In the genomic region with DNA sequence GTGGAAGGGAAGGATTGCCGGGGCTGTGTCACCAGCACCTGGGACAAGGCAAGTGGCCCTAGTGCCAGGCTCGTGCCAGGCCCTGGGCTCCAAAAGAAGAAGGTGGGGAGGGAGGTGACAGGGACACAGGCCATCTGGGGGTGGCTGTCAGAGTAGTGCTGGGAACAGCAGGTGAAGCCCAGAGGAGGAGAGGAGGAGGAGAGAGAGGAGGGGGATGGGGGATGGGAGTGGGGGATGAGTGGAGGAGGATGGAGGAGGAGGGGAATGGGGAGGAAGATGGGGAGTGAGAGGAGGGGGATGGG, we compare ENCODE assay signal across 8 cellular contexts. TPM values are rescaled to one million over a fixed set of nuclear protein-coding genes. Genes with fewer than 3 reads are reported as not detected.
DNase-seq lines count a peak whose midpoint lies in the region; ATAC-seq, FAIRE-seq and TF ChIP-seq lines count a peak whose summit lies in the region.

No MANE protein-coding gene starts in this region.

- no peaks in the 10 kb centered on the region for H3K79me2 ChIP-seq in HepG2 (ENCODE audit: insufficient read depth, low read length)

- H3K4me1 ChIP-seq in HepG2 (ENCODE audit: insufficient read depth, low read length) (peaks cover 56% of the 10 kb centered on the region), thoracic aorta (ENCODE audit: control insufficient read depth in 1 of 2, low read depth in 2 of 2) (peaks cover 52 to 86% of the 10 kb centered on the region in 2 donors)

- H3K9me3 ChIP-seq in HepG2 (ENCODE audit: low read length) (no peaks in the 10 kb centered on the region), thoracic aorta (no peaks in the 10 kb centered on the region)

- TF ChIP-seq RAD21 in HepG2 (CRISPR knock-in tag; IDR thresholded peaks at IDR 0.05) = no peak

- H3K9ac ChIP-seq in HepG2 (ENCODE audit: insufficient read depth, low read depth, low read length) = peak overlapping the region; percentile 78

- H3K36me3 ChIP-seq in HepG2 (replicated peaks in 1 of 2; ENCODE audit: control insufficient read depth in 1 of 2, insufficient read depth in 2 of 2, low read length in 2 of 2) (peaks cover 1 to 7% of the 10 kb centered on the region in 2 experiments; a peak in 2 of 5 replicates), thoracic aorta (no peaks in the 10 kb centered on the region)

- peak overlapping the region; percentile 88 for H3K4me3 Mint-ChIP-seq in activated naive CD8-positive, alpha-beta T cell treated with anti-CD3 and anti-CD28 coated beads for 36 hours

- TF ChIP-seq EP300 in HepG2 (IDR thresholded peaks at IDR 0.05; ENCODE audit: low read depth in 2 of 2, low read length in 2 of 2) = no peak
- no peak for TF ChIP-seq EP300 in HepG2 (CRISPR knock-in tag; IDR thresholded peaks at IDR 0.05; ENCODE audit: borderline replicate concordance)

- CTCF ChIA-PET in HepG2 (lab: Yijun Ruan, JAX; ENCODE audit: low intra/inter-chr PET ratio, low total read pairs) = interaction anchor here (0.9 to 1.0 kb wide), 2 partner anchors 19 to 24 kb away, joined by 3 read pairs; a partner anchor contains a TSS

- peak; percentile 27 for DNase-seq in stimulated activated CD4-positive, alpha-beta T cell treated with anti-CD3 and anti-CD28 coated beads, Interleukin-12 subunit alpha, Interleukin-12 subunit beta, amount 100 ng/mL, for 4 hours
- no peak for DNase-seq in stimulated activated CD4-positive, alpha-beta T cell treated with anti-CD3 and anti-CD28 coated beads, Interleukin-2, amount 100 ng/mL, for 48 hours
- no peak for DNase-seq in activated naive CD8-positive, alpha-beta T cell treated with anti-CD3 and anti-CD28 coated beads for 36 hours
- DNase-seq in HepG2 (ENCODE audit: low spot score) (no peak), thoracic aorta (ENCODE audit: low spot score) (no peak), iPS-NIHi7 (ENCODE audit: extremely low spot score) (no peak)
- DNase-seq in stimulated activated naive CD4-positive, alpha-beta T cell treated with Interleukin-2 at 50 U/mL for 16 hours (lab: John Stamatoyannopoulos, UW) = no peak

- no peaks in the 10 kb centered on the region for H3K27me3 ChIP-seq in HepG2 (ENCODE audit: control insufficient read depth in 1 of 2, insufficient read depth in 2 of 2, low read length in 2 of 2)
- H3K27me3 ChIP-seq in thoracic aorta (replicated peaks; ENCODE audit: insufficient read depth) = no peaks in the 10 kb centered on the region

- H3K4me3 ChIP-seq in HepG2 (replicated peaks in 1 of 3; ENCODE audit: insufficient read depth in 1 of 3, low read depth in 2 of 3, low read length in 3 of 3) (peak overlapping the region; percentile 60 to 77 (median 61)), thoracic aorta (peak overlapping the region; percentile 68)

- H3K27ac ChIP-seq in HepG2 (ENCODE audit: extremely low read length, insufficient read depth, low read length) = peak overlapping the region; percentile 86
- H3K27ac ChIP-seq in thoracic aorta = peak overlapping the region; percentile 86 to 99

- TF ChIP-seq CTCF in HepG2 (CRISPR knock-in tag; IDR thresholded peaks at IDR 0.05) (no peak), thoracic aorta (IDR thresholded peaks at IDR 0.05) (no peak)

- intact Hi-C loops in HepG2 (cut with micrococcal nuclease; ENCODE audit: unreplicated experiment) = loop anchor here (1.0 kb wide), 1 partner anchor 14 kb away; no protein-coding TSS in a partner anchor

- H3K36me3 Mint-ChIP-seq in activated naive CD8-positive, alpha-beta T cell treated with anti-CD3 and anti-CD28 coated beads for 36 hours = peaks cover 35% of the 10 kb centered on the region

- POLR2A ChIA-PET in HepG2 (lab: Yijun Ruan, JAX) = interaction anchor here (0.6 to 7.2 kb wide), 17 partner anchors 12 to 445 kb away, joined by 3 to 251 read pairs (median 8); a partner anchor contains a TSS

- H4K20me1 ChIP-seq in HepG2 (ENCODE audit: insufficient read depth, low read length) = no peaks in the 10 kb centered on the region

- no peak overlapping the region for H2AFZ ChIP-seq in HepG2 (ENCODE audit: low read length)

- no peaks in the 10 kb centered on the region for H3K27me3 Mint-ChIP-seq in activated naive CD8-positive, alpha-beta T cell treated with anti-CD3 and anti-CD28 coated beads for 36 hours

- H3K9me3 Mint-ChIP-seq in activated naive CD8-positive, alpha-beta T cell treated with anti-CD3 and anti-CD28 coated beads for 36 hours = no peaks in the 10 kb centered on the region

- in situ Hi-C loops in HepG2 (cut with HindIII; ENCODE audit: extremely low pct_ligation_motif_present, low pct_unique_long_range_greater_than_20kb) = no loop called here

- peak overlapping the region; percentile 96 for H3K27ac Mint-ChIP-seq in activated naive CD8-positive, alpha-beta T cell treated with anti-CD3 and anti-CD28 coated beads for 36 hours

- WGBS in HepG2 (ENCODE audit: low lambda C conversion rate) = 0% methylated on average over 2 of the region's 2 CpGs

- no peak for TF ChIP-seq POLR2A in HepG2 (IDR thresholded peaks at IDR 0.05; ENCODE audit: insufficient read depth in 1 of 2, low read depth in 2 of 2, low read length in 2 of 2)

- BruUV-seq in HepG2 (replicated peaks; lab: Mats Ljungman, UMichigan) = no TSS peak

- FAIRE-seq in HepG2 (lab: Jason Lieb, UNC) = no peak

- peak overlapping the region; percentile 97 for H3K4me2 ChIP-seq in HepG2 (ENCODE audit: low read depth, low read length)

- ATAC-seq in HepG2 = peak; percentile 35
- ATAC-seq in thoracic aorta (ENCODE audit: insufficient number of reproducible peaks, low FRiP score, low read depth) = no peak
- no peak for ATAC-seq in HG03135 (IDR thresholded peaks at IDR 0.05; ENCODE audit: unreplicated experiment)

- peaks cover 50% of the 10 kb centered on the region for H3K4me1 Mint-ChIP-seq in activated naive CD8-positive, alpha-beta T cell treated with anti-CD3 and anti-CD28 coated beads for 36 hours

RNA-seq across cellular contexts. Expression of a gene that starts 18.7 kb away (rescaled TPM):
- total RNA-seq in activated naive CD8-positive, alpha-beta T cell treated with anti-CD3 and anti-CD28 coated beads for 36 hours = 100 to 1,000 TPM; 419 to 435 TPM
- total RNA-seq in HepG2 (2016; rRNA removed; fragmentation: Illumina TruSeq; extraction: Trizol) = 166 and 188 TPM in 2 replicates
- 129 and 159 TPM in 2 replicates for total RNA-seq in HepG2 (2016; cell fraction: cytosol; rRNA removed; fragmentation: Illumina TruSeq; extraction: Trizol; ENCODE audit: low read depth)
- total RNA-seq in HepG2 (2016; cell fraction: insoluble cytoplasmic fraction; rRNA removed; fragmentation: Illumina TruSeq; extraction: Trizol) = 185 and 208 TPM in 2 replicates
- 248 and 299 TPM in 2 replicates for total RNA-seq in HepG2 (2016; cell fraction: membrane; rRNA removed; fragmentation: Illumina TruSeq; extraction: Trizol)
- total RNA-seq in HepG2 (2016; cell fraction: nucleus; rRNA removed; fragmentation: Illumina TruSeq; extraction: Trizol) = 62.8 and 69.8 TPM in 2 replicates
- 65.8 and 66.8 TPM in 2 replicates for polyA plus RNA-seq in HepG2 (2011; rRNA removed)
- 97.1 and 133 TPM in 2 replicates for polyA plus RNA-seq in HepG2 (2011; cell fraction: cytosol; rRNA removed)
- polyA plus RNA-seq in HepG2 (2011; cell fraction: nucleus; rRNA removed) = 51.8 and 54.0 TPM in 2 replicates
- 62.7 and 78.9 TPM in 2 replicates for polyA plus RNA-seq in HepG2 (2012)
- 166 and 238 TPM in 2 replicates for polyA plus RNA-seq in HepG2 (2016; cell fraction: cytosol; fragmentation: Illumina TruSeq; extraction: Trizol; ENCODE audit: low read depth)
- polyA plus RNA-seq in HepG2 (2016; cell fraction: insoluble cytoplasmic fraction; fragmentation: Illumina TruSeq; extraction: Trizol; ENCODE audit: low read depth) = 205 and 220 TPM in 2 replicates
- 217 and 267 TPM in 2 replicates for polyA plus RNA-seq in HepG2 (2016; cell fraction: membrane; fragmentation: Illumina TruSeq; extraction: Trizol; ENCODE audit: low read depth)
- 105 and 120 TPM in 2 replicates for polyA plus RNA-seq in HepG2 (2016; cell fraction: nucleus; fragmentation: Illumina TruSeq; extraction: Trizol; ENCODE audit: insufficient read depth, low read depth)
- polyA minus RNA-seq in HepG2 (2011; rRNA and poly(A)+ RNA removed; ENCODE audit: low replicate concordance) = 40.8 and 88.8 TPM in 2 replicates
- polyA minus RNA-seq in HepG2 (2011; cell fraction: cytosol; rRNA and poly(A)+ RNA removed) = 24.9 and 32.6 TPM in 2 replicates
- 13.4 and 14.2 TPM in 2 replicates for polyA minus RNA-seq in HepG2 (2011; cell fraction: nucleus; rRNA and poly(A)+ RNA removed)
- 10 to 100 TPM; 74.8 to 90.2 TPM for total RNA-seq in thoracic aorta

RNA-seq across cellular contexts. Expression of a gene that starts 22.7 kb away (rescaled TPM):
- total RNA-seq in activated naive CD8-positive, alpha-beta T cell treated with anti-CD3 and anti-CD28 coated beads for 36 hours = 100 to 1,000 TPM; 379 to 398 TPM
- total RNA-seq in HepG2 (2016; rRNA removed; fragmentation: Illumina TruSeq; extraction: Trizol) = 31.8 and 41.2 TPM in 2 replicates
- total RNA-seq in HepG2 (2016; cell fraction: cytosol; rRNA removed; fragmentation: Illumina TruSeq; extraction: Trizol; ENCODE audit: low read depth) = 36.4 and 41.0 TPM in 2 replicates
- 30.0 and 40.6 TPM in 2 replicates for total RNA-seq in HepG2 (2016; cell fraction: insoluble cytoplasmic fraction; rRNA removed; fragmentation: Illumina TruSeq; extraction: Trizol)
- total RNA-seq in HepG2 (2016; cell fraction: membrane; rRNA removed; fragmentation: Illumina TruSeq; extraction: Trizol) = 68.5 and 98.0 TPM in 2 replicates
- 23.4 and 45.2 TPM in 2 replicates for total RNA-seq in HepG2 (2016; cell fraction: nucleus; rRNA removed; fragmentation: Illumina TruSeq; extraction: Trizol)
- 59.8 and 124 TPM in 2 replicates for polyA plus RNA-seq in HepG2 (2011; rRNA removed)
- 93.9 and 178 TPM in 2 replicates for polyA plus RNA-seq in HepG2 (2011; cell fraction: cytosol; rRNA removed)
- polyA plus RNA-seq in HepG2 (2011; cell fraction: nucleus; rRNA removed) = 129 and 136 TPM in 2 replicates
- polyA plus RNA-seq in HepG2 (2012) = 44.0 and 66.6 TPM in 2 replicates
- 85.1 and 91.8 TPM in 2 replicates for polyA plus RNA-seq in HepG2 (2016; cell fraction: cytosol; fragmentation: Illumina TruSeq; extraction: Trizol; ENCODE audit: low read depth)
- 74.4 and 76.0 TPM in 2 replicates for polyA plus RNA-seq in HepG2 (2016; cell fraction: insoluble cytoplasmic fraction; fragmentation: Illumina TruSeq; extraction: Trizol; ENCODE audit: low read depth)
- 131 and 149 TPM in 2 replicates for polyA plus RNA-seq in HepG2 (2016; cell fraction: membrane; fragmentation: Illumina TruSeq; extraction: Trizol; ENCODE audit: low read depth)
- 77.1 and 84.7 TPM in 2 replicates for polyA plus RNA-seq in HepG2 (2016; cell fraction: nucleus; fragmentation: Illumina TruSeq; extraction: Trizol; ENCODE audit: insufficient read depth, low read depth)
- polyA minus RNA-seq in HepG2 (2011; rRNA and poly(A)+ RNA removed; ENCODE audit: low replicate concordance) = 49.7 and 194 TPM in 2 replicates
- 164 and 168 TPM in 2 replicates for polyA minus RNA-seq in HepG2 (2011; cell fraction: cytosol; rRNA and poly(A)+ RNA removed)
- polyA minus RNA-seq in HepG2 (2011; cell fraction: nucleus; rRNA and poly(A)+ RNA removed) = 60.5 and 91.9 TPM in 2 replicates
- 100 to 1,000 TPM; 643 to 922 TPM for total RNA-seq in thoracic aorta

RNA-seq across cellular contexts. Expression of a gene that starts 29.9 kb away (rescaled TPM):
- total RNA-seq in activated naive CD8-positive, alpha-beta T cell treated with anti-CD3 and anti-CD28 coated beads for 36 hours = under 1 TPM; 0.29 to 0.32 TPM
- total RNA-seq in HepG2 (2016; rRNA removed; fragmentation: Illumina TruSeq; extraction: Trizol) (0.04 and 0.07 TPM in 2 replicates), thoracic aorta (10 to 100 TPM in 1 of 2 donors, 1 to 10 TPM in 1; 8.7 to 29.2 TPM)
- total RNA-seq in HepG2 (2016; cell fraction: cytosol; rRNA removed; fragmentation: Illumina TruSeq; extraction: Trizol; ENCODE audit: low read depth) = not detected in 2 replicates
- total RNA-seq in HepG2 (2016; cell fraction: insoluble cytoplasmic fraction; rRNA removed; fragmentation: Illumina TruSeq; extraction: Trizol) = 0.04 TPM in 1 of 2 replicates, not detected in the other
- not detected in 2 replicates for total RNA-seq in HepG2 (2016; cell fraction: membrane; rRNA removed; fragmentation: Illumina TruSeq; extraction: Trizol)
- total RNA-seq in HepG2 (2016; cell fraction: nucleus; rRNA removed; fragmentation: Illumina TruSeq; extraction: Trizol) = 0.13 TPM in 1 of 2 replicates, not detected in the other
- polyA plus RNA-seq in HepG2 (2011; rRNA removed) = 0.14 and 0.18 TPM in 2 replicates
- 0.03 and 0.04 TPM in 2 replicates for polyA plus RNA-seq in HepG2 (2011; cell fraction: cytosol; rRNA removed)
- 1.3 and 1.5 TPM in 2 replicates for polyA plus RNA-seq in HepG2 (2011; cell fraction: nucleus; rRNA removed)
- polyA plus RNA-seq in HepG2 (2012) = 0.13 TPM in 2 replicates
- polyA plus RNA-seq in HepG2 (2016; cell fraction: cytosol; fragmentation: Illumina TruSeq; extraction: Trizol; ENCODE audit: low read depth) = not detected in 2 replicates
- polyA plus RNA-seq in HepG2 (2016; cell fraction: insoluble cytoplasmic fraction; fragmentation: Illumina TruSeq; extraction: Trizol; ENCODE audit: low read depth) = not detected in 2 replicates
- polyA plus RNA-seq in HepG2 (2016; cell fraction: membrane; fragmentation: Illumina TruSeq; extraction: Trizol; ENCODE audit: low read depth) = not detected in 2 replicates
- 0.25 and 0.49 TPM in 2 replicates for polyA plus RNA-seq in HepG2 (2016; cell fraction: nucleus; fragmentation: Illumina TruSeq; extraction: Trizol; ENCODE audit: insufficient read depth, low read depth)
- 0.26 and 0.91 TPM in 2 replicates for polyA minus RNA-seq in HepG2 (2011; rRNA and poly(A)+ RNA removed; ENCODE audit: low replicate concordance)
- 0.53 TPM in 1 of 2 replicates, not detected in the other for polyA minus RNA-seq in HepG2 (2011; cell fraction: cytosol; rRNA and poly(A)+ RNA removed)
- 0.52 and 0.62 TPM in 2 replicates for polyA minus RNA-seq in HepG2 (2011; cell fraction: nucleus; rRNA and poly(A)+ RNA removed)

RNA-seq across cellular contexts. Expression of a gene that starts 36.3 kb away (rescaled TPM):
- 10 to 100 TPM; 15.7 to 17.8 TPM for total RNA-seq in activated naive CD8-positive, alpha-beta T cell treated with anti-CD3 and anti-CD28 coated beads for 36 hours
- total RNA-seq in HepG2 (2016; rRNA removed; fragmentation: Illumina TruSeq; extraction: Trizol) (56.6 and 57.7 TPM in 2 replicates), thoracic aorta (10 to 100 TPM; 23.7 TPM)
- total RNA-seq in HepG2 (2016; cell fraction: cytosol; rRNA removed; fragmentation: Illumina TruSeq; extraction: Trizol; ENCODE audit: low read depth) = 13.1 and 14.4 TPM in 2 replicates
- total RNA-seq in HepG2 (2016; cell fraction: insoluble cytoplasmic fraction; rRNA removed; fragmentation: Illumina TruSeq; extraction: Trizol) = 51.1 and 64.9 TPM in 2 replicates
- total RNA-seq in HepG2 (2016; cell fraction: membrane; rRNA removed; fragmentation: Illumina TruSeq; extraction: Trizol) = 36.0 and 36.7 TPM in 2 replicates
- 30.3 and 33.5 TPM in 2 replicates for total RNA-seq in HepG2 (2016; cell fraction: nucleus; rRNA removed; fragmentation: Illumina TruSeq; extraction: Trizol)
- polyA plus RNA-seq in HepG2 (2011; rRNA removed) = 53.1 and 64.3 TPM in 2 replicates
- polyA plus RNA-seq in HepG2 (2011; cell fraction: cytosol; rRNA removed) = 37.2 and 38.6 TPM in 2 replicates
- polyA plus RNA-seq in HepG2 (2011; cell fraction: nucleus; rRNA removed) = 97.0 and 102 TPM in 2 replicates
- polyA plus RNA-seq in HepG2 (2012) = 26.8 and 28.6 TPM in 2 replicates
- 15.6 and 16.2 TPM in 2 replicates for polyA plus RNA-seq in HepG2 (2016; cell fraction: cytosol; fragmentation: Illumina TruSeq; extraction: Trizol; ENCODE audit: low read depth)
- polyA plus RNA-seq in HepG2 (2016; cell fraction: insoluble cytoplasmic fraction; fragmentation: Illumina TruSeq; extraction: Trizol; ENCODE audit: low read depth) = 40.6 and 44.1 TPM in 2 replicates
- polyA plus RNA-seq in HepG2 (2016; cell fraction: membrane; fragmentation: Illumina TruSeq; extraction: Trizol; ENCODE audit: low read depth) = 22.8 and 23.5 TPM in 2 replicates
- polyA plus RNA-seq in HepG2 (2016; cell fraction: nucleus; fragmentation: Illumina TruSeq; extraction: Trizol; ENCODE audit: insufficient read depth, low read depth) = 51.1 and 66.5 TPM in 2 replicates
- 22.4 and 187 TPM in 2 replicates for polyA minus RNA-seq in HepG2 (2011; rRNA and poly(A)+ RNA removed; ENCODE audit: low replicate concordance)
- polyA minus RNA-seq in HepG2 (2011; cell fraction: cytosol; rRNA and poly(A)+ RNA removed) = 44.1 and 52.6 TPM in 2 replicates
- 46.4 and 57.7 TPM in 2 replicates for polyA minus RNA-seq in HepG2 (2011; cell fraction: nucleus; rRNA and poly(A)+ RNA removed)

Comparison
In these comparisons a context has a peak if more than half of its experiments do, and no peak if none do; other contexts are left out.
1. RNA of a gene that starts 29.9 kb away (total RNA-seq): 8.7 to 29.2 TPM in thoracic aorta; 0.29 to 0.32 TPM in activated naive CD8-positive, alpha-beta T cell treated with anti-CD3 and anti-CD28 coated beads for 36 hours and 0.04 to 0.13 TPM in HepG2; every median in the first group is over 4 times any median in the second.